ENCODE assay signal across 12 cellular contexts in genomic region chr7:11540271-11540761, GRCh38.
A peak's percentile ranks its signal among the peaks of the same experiment; 100 is the strongest.
DNase-seq lines count a peak whose midpoint lies in the region; ATAC-seq and TF ChIP-seq lines count a peak whose summit lies in the region.
"Had no signal": no experiment of that assay in that cellular context is flagged by ENCODE, and none has a peak within 500 bp of the region (broad histone marks: within the 10 kb centered on the region; RNA-seq: fewer than 3 reads in every experiment).

No MANE protein-coding gene starts in this region.

- POLR2A ChIA-PET in RWPE1 (lab: Yijun Ruan, JAX; ENCODE audit: low non-redundant PET): no interaction called here

- H3K9me3 ChIP-seq in SK-N-MC (ENCODE audit: low read depth, low read length) (no peaks in the 10 kb centered on the region), smooth muscle cell (replicated peaks; ENCODE audit: low read depth) (no peaks in the 10 kb centered on the region)

- WGBS in smooth muscle cell (ENCODE audit: low lambda C conversion rate): 0% methylated on average over 3 of the region's 3 CpGs

- peaks cover 12% of the 10 kb centered on the region for H3F3A ChIP-seq in smooth muscle cell (ENCODE audit: low read depth)

- H3K4me3 ChIP-seq in SK-N-MC: peak overlapping the region; percentile 42
- no peak overlapping the region for H3K4me3 ChIP-seq in smooth muscle cell

- H3K9ac ChIP-seq in SK-N-MC (ENCODE audit: insufficient read length): no peak overlapping the region
- peak overlapping the region; percentile 59 for H3K9ac ChIP-seq in smooth muscle cell (ENCODE audit: low read depth)

- H3K27ac ChIP-seq in SK-N-MC: peak overlapping the region; percentile 58
- peak overlapping the region; percentile 92 for H3K27ac ChIP-seq in smooth muscle cell (ENCODE audit: low read depth)
- H3K27ac ChIP-seq in RWPE1: no peak overlapping the region
- H3K27ac ChIP-seq: 22Rv1 had no signal

- CTCF ChIA-PET in RWPE1 (lab: Yijun Ruan, JAX): no interaction called here

- no peaks in the 10 kb centered on the region for H3K36me3 ChIP-seq in SK-N-MC (ENCODE audit: insufficient read depth, low read length)
- no peaks in the 10 kb centered on the region for H3K36me3 ChIP-seq in smooth muscle cell (ENCODE audit: low read depth)

- in situ Hi-C loops in GM13977 (cut with MboI; ENCODE audit: low pct_unique_long_range_greater_than_20kb, low sequenced_read_pairs, unreplicated experiment): loop anchor here (25.0 kb wide), 1 partner anchor 103 kb away; no protein-coding TSS in a partner anchor

- no peaks in the 10 kb centered on the region for H3K79me2 ChIP-seq in smooth muscle cell (ENCODE audit: low read depth)

- H3K4me1 ChIP-seq in smooth muscle cell (ENCODE audit: low read depth): peaks cover 18% of the 10 kb centered on the region

- no peaks in the 10 kb centered on the region for H3K27me3 ChIP-seq in smooth muscle cell (ENCODE audit: low read depth)

- peak overlapping the region; percentile 52 for H2AFZ ChIP-seq in smooth muscle cell (ENCODE audit: low read depth)

- peak; percentile 36 for DNase-seq in DMS 273 (lab: John Stamatoyannopoulos, UW; ENCODE audit: unreplicated experiment)
- DNase-seq in DMS 273 treated with DMSO at 0.1 percent for 48 hours (lab: John Stamatoyannopoulos, UW): no peak
- DNase-seq in SK-N-MC (ENCODE audit: low read depth, low spot score): no peak
- peak; percentile 12 for DNase-seq in foreskin melanocyte
- DNase-seq in smooth muscle cell (lab: John Stamatoyannopoulos, UW; ENCODE audit: unreplicated experiment): no peak
- DNase-seq in RWPE1 (ENCODE audit: low spot score): no peak
- DNase-seq in GM13977 (ENCODE audit: low spot score): no peak
- DNase-seq: activated CD8-positive, alpha-beta T cell treated with anti-CD3 and anti-CD28 coated beads for 36 hours; aorta; nucleus accumbens had no signal

- no peak for ATAC-seq in HG03520 (IDR thresholded peaks at IDR 0.05; ENCODE audit: unreplicated experiment)
- ATAC-seq: activated CD8-positive, alpha-beta T cell treated with anti-CD3 and anti-CD28 coated beads for 36 hours had no signal

- H4K20me1 ChIP-seq in smooth muscle cell (ENCODE audit: low read depth): no peaks in the 10 kb centered on the region

- peak overlapping the region; percentile 80 for H3K4me2 ChIP-seq in smooth muscle cell

- TF ChIP-seq CTCF in smooth muscle cell (IDR thresholded peaks at IDR 0.05; ENCODE audit: borderline replicate concordance, insufficient read depth, poor library complexity, severe bottlenecking) (no peak), RWPE1 (conservative IDR thresholded peaks at IDR 0.05; ENCODE audit: low read depth) (no peak), GM13977 (IDR thresholded peaks at IDR 0.05; ENCODE audit: extremely low read depth, insufficient read depth, missing control alignments) (no peak)

Comparison
In these comparisons a context has a peak if more than half of its experiments do, and no peak if none do; other contexts are left out.
1. DNase-seq: peak in DMS 273 (single experiment) and foreskin melanocyte (single experiment); none in DMS 273 treated with DMSO at 0.1 percent for 48 hours (single experiment), SK-N-MC (single experiment), smooth muscle cell (single experiment), RWPE1 (single experiment) and GM13977 (single experiment).